In the genomic region with DNA sequence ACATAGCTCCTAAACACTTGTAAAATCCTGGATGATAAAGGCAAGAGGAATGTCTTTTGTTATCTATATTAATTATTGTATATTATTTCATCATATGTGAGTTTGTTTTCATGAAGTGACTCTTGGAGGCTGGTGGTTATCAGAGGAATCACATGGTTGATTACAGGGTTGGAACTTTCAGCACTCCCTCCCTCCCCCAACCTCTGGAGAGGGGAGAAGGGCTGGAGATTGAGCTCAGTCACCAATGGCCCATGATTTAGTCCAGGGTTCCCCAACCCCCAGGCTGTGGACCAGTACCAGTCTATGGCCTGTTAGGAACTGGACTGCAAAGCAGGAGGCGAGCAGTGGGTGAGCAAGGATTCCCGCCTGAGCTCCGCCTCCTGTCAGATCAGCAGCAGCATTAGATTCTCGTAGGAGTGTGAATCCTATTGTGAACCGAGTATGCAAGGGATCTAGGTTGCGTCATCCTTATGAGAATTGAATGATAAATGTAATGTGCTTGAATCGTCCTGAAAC, we compare ENCODE assay signal across 18 cellular contexts.
"Had no signal": no experiment of that assay in that cellular context is flagged by ENCODE, and none has a peak within 500 bp of the region (broad histone marks: within the 10 kb centered on the region; RNA-seq: fewer than 3 reads in every experiment).

No MANE protein-coding gene starts in this region.

- H3K27me3 ChIP-seq: dorsolateral prefrontal cortex, gastroesophageal sphincter, heart right ventricle, ovary, stomach, testis had no signal

- DNase-seq: activated CD4-positive, alpha-beta memory T cell treated with anti-CD3 and anti-CD28 coated beads, Interleukin-2, amount 10 ng/mL, durations not matched to agents 7 days and 5 days; activated CD4-positive, alpha-beta T cell treated with anti-CD3 and anti-CD28 coated beads for 36 hours; activated CD8-positive, alpha-beta memory T cell treated with anti-CD3 and anti-CD28 coated beads, Interleukin-2, amount 10 ng/mL, durations not matched to agents 7 days and 5 days; amygdala; dorsolateral prefrontal cortex; heart right ventricle; mesenchymal stem cell; mucosa of descending colon; naive B cell; ovary; psoas muscle; stimulated activated CD4-positive, alpha-beta T cell treated with anti-CD3 and anti-CD28 coated beads, Interleukin-4, amount 100 ng/mL, for 1 hour; stomach; testis had no signal

- H3K36me3 ChIP-seq: gastroesophageal sphincter, heart right ventricle, ovary, stomach had no signal

- H3K4me1 ChIP-seq: psoas muscle had no signal

- ATAC-seq: activated CD4-positive, alpha-beta T cell treated with anti-CD3 and anti-CD28 coated beads for 36 hours; activated CD8-positive, alpha-beta memory T cell treated with anti-CD3 and anti-CD28 coated beads, Interleukin-2, amount 10 ng/mL, durations not matched to agents 7 days and 5 days; gastroesophageal sphincter; heart right ventricle; mucosa of descending colon; psoas muscle; sciatic nerve; WTC11 had no signal

- H3K27ac ChIP-seq: dorsolateral prefrontal cortex, gastroesophageal sphincter, heart right ventricle, ovary, psoas muscle, stomach, testis had no signal

- H3K9me3 ChIP-seq: gastroesophageal sphincter, heart right ventricle, mucosa of descending colon, ovary, psoas muscle, stomach, testis had no signal

- H3K4me3 ChIP-seq: dorsolateral prefrontal cortex, gastroesophageal sphincter, heart right ventricle, mucosa of descending colon, ovary, psoas muscle, smooth muscle cell, stomach, testis had no signal

- H3K4me2 ChIP-seq: smooth muscle cell had no signal
